ENCODE assay signal across 17 cellular contexts in the genomic region with DNA sequence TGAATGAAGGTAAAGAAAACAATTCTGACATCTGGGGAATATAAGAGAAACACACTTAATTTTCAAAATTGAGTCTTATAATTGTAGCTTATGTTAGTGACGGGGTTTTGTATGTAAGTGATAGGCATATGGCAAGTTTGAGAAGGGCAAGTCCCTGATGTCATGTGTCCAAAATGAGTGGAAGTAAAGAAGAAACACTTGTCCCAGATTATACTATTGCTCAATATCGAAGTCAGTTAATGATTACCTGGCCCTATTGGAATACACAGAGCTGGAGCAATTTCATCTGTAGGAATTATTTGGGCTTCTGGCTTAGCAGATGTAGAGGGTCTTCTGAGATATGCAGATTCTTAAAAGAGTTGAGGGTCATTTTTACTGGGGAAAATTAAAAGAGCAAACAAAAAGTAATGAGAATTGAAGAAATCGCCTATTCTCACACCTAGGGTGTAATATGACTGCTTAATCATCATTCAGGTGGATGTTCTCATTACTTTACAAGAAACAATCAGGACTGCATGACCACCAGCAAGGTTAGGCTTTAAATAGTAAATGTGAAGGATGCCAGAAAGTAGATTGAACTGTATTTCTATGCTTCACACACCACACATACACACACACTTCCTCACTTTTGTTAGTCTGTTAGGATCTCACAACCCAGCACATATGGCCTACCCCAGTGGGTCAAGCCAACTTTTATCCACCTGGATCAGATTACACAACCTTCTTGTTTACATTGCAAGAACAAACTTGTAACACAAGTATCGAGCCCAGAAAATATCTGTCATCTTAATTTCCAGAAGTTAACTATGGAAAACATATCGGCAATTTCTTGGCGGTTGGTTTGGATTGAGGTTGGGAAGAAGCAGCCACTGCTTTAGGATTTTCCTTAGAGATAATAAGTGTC.
DNase-seq lines count a peak whose midpoint lies in the region; ATAC-seq, FAIRE-seq and TF ChIP-seq lines count a peak whose summit lies in the region.
"Had no signal": no experiment of that assay in that cellular context is flagged by ENCODE, and none has a peak within 500 bp of the region (broad histone marks: within the 10 kb centered on the region; RNA-seq: fewer than 3 reads in every experiment).

No MANE protein-coding gene starts in this region.

- H3K9me3 ChIP-seq in mammary epithelial cell (replicated peaks; ENCODE audit: insufficient read depth, low read length), result no peaks in the 10 kb centered on the region
- H3K9me3 ChIP-seq in gastrocnemius medialis, result no peaks in the 10 kb centered on the region

- H3K36me3 ChIP-seq in mammary epithelial cell (ENCODE audit: insufficient read depth, low read length) (no peaks in the 10 kb centered on the region), gastrocnemius medialis (no peaks in the 10 kb centered on the region)

- CTCF ChIA-PET in mammary epithelial cell (lab: Charles Lee; ENCODE audit: low non-redundant PET), result no interaction called here

- DNase-seq in HuH-7 (ENCODE audit: low spot score) (peak; percentile 7), mammary epithelial cell (peak; percentile 8), left lobe of liver (ENCODE audit: low spot score) (peak; percentile 56), gastrocnemius medialis (no peak), GM19239 (ENCODE audit: insufficient read length, low spot score) (no peak), AG08396 (ENCODE audit: low spot score) (no peak), NCI-H1092 treated with DMSO at 0.1 percent for 48 hours (lab: John Stamatoyannopoulos, UW) (no peak)
- DNase-seq: CD8-positive, alpha-beta memory T cell; HCEC 1CT; KG1; NCI-H1092; NCI-H510A treated with DMSO at 0.1 percent for 48 hours; T-cell had no signal

- H3K27ac ChIP-seq in mammary epithelial cell (ENCODE audit: insufficient read depth, low read depth, low read length), result no peak overlapping the region
- peak overlapping the region in 3 of 4 donors; percentile 11 to 67 (median 18) for H3K27ac ChIP-seq in gastrocnemius medialis
- H3K27ac ChIP-seq: SK-N-MC had no signal

- no peaks in the 10 kb centered on the region for H3K79me2 ChIP-seq in mammary epithelial cell (ENCODE audit: insufficient read depth, low read length)

- TF ChIP-seq POLR2A in gastrocnemius medialis (IDR thresholded peaks at IDR 0.05), result no peak

- no peak overlapping the region for H2AFZ ChIP-seq in mammary epithelial cell (ENCODE audit: low read depth, low read length)

- ATAC-seq in left lobe of liver, result peak; percentile 90
- ATAC-seq in gastrocnemius medialis, result peak; percentile 10 to 33
- ATAC-seq in HG03135 (IDR thresholded peaks at IDR 0.05; ENCODE audit: unreplicated experiment), result no peak
- ATAC-seq: Panc1, Right ventricle myocardium inferior, T-cell had no signal

- dilution Hi-C loops in mammary epithelial cell (cut with HindIII; ENCODE audit: low sequenced_read_pairs), result no loop called here

- no TSS peak for BruUV-seq in mammary epithelial cell (replicated peaks; lab: Mats Ljungman, UMichigan)

- no peak for FAIRE-seq in GM19239 (lab: Jason Lieb, UNC)

- TF ChIP-seq CTCF in mammary epithelial cell (conservative IDR thresholded peaks at IDR 0.05 in 1 of 2, IDR thresholded peaks at IDR 0.05 in 1 of 2; ENCODE audit: extremely low read depth in 1 of 2, insufficient read depth in 1 of 2, low read depth in 1 of 2, low read length in 2 of 2) (no peak), gastrocnemius medialis (IDR thresholded peaks at IDR 0.05 in 4 of 5, conservative IDR thresholded peaks at IDR 0.05 in 1 of 5) (no peak)

- no peaks in the 10 kb centered on the region for H4K20me1 ChIP-seq in mammary epithelial cell (ENCODE audit: insufficient read depth, low read length)

- no peak overlapping the region for H3K4me2 ChIP-seq in mammary epithelial cell (ENCODE audit: insufficient read depth, low read depth, low read length)

- in situ Hi-C loops in mammary epithelial cell (cut with MboI; ENCODE audit: low sequenced_read_pairs in 2 of 2), result no loop called here
- in situ Hi-C loops in gastrocnemius medialis (cut with MboI; ENCODE audit: low sequenced_read_pairs in 4 of 4), result no loop called here

- H3K4me1 ChIP-seq in mammary epithelial cell (ENCODE audit: insufficient read depth, low read length) (no peaks in the 10 kb centered on the region), gastrocnemius medialis (peaks cover 0 to 6% of the 10 kb centered on the region in 2 donors)

- no peak overlapping the region for H3K9ac ChIP-seq in mammary epithelial cell (ENCODE audit: insufficient read depth, low read length)

- H3K27me3 ChIP-seq in mammary epithelial cell (ENCODE audit: insufficient read depth, low read length), result no peaks in the 10 kb centered on the region
- no peaks in the 10 kb centered on the region for H3K27me3 ChIP-seq in gastrocnemius medialis

- 66% methylated on average over 6 of the region's 6 CpGs for WGBS in mammary epithelial cell (ENCODE audit: low coverage, missing lambda C conversion rate)

- H3K4me3 ChIP-seq in mammary epithelial cell (replicated peaks in 1 of 3; ENCODE audit: insufficient read depth in 1 of 3, low read depth in 2 of 3, low read length in 3 of 3), result no peak overlapping the region
- no peak overlapping the region for H3K4me3 ChIP-seq in gastrocnemius medialis
- H3K4me3 ChIP-seq: SK-N-MC had no signal

- intact Hi-C loops in mammary epithelial cell (cut with micrococcal nuclease) (no loop called here), gastrocnemius medialis (cut with DNase I; ENCODE audit: low total_unique reads) (no loop called here)

Comparison
In these comparisons a context has a peak if more than half of its experiments do, and no peak if none do; other contexts are left out.
1. DNase-seq: peak in HuH-7 (single experiment), mammary epithelial cell (single experiment) and left lobe of liver (single experiment); none in gastrocnemius medialis (0 of 2), GM19239 (single experiment), AG08396 (single experiment) and NCI-H1092 treated with DMSO at 0.1 percent for 48 hours (single experiment).